ENCODE assay signal across 26 cellular contexts in genomic region chr3:197201840-197202452, GRCh38.
"Had no signal": no experiment of that assay in that cellular context is flagged by ENCODE, and none has a peak within 500 bp of the region (broad histone marks: within the 10 kb centered on the region; RNA-seq: fewer than 3 reads in every experiment).

No MANE protein-coding gene starts in this region.

- H3K27me3 ChIP-seq: cardiac muscle cell, heart right ventricle, sigmoid colon had no signal

- H3K4me3 Mint-ChIP-seq: activated CD4-positive, alpha-beta memory T cell treated with anti-CD3 and anti-CD28 coated beads, Interleukin-2, amount 10 ng/mL, durations not matched to agents 7 days and 5 days; activated CD4-positive, alpha-beta T cell treated with anti-CD3 and anti-CD28 coated beads, Interleukin-2, amount 10 ng/mL, durations not matched to agents 24 days and 14 days; activated naive CD4-positive, alpha-beta T cell treated with anti-CD3 and anti-CD28 coated beads for 36 hours; activated naive CD8-positive, alpha-beta T cell treated with anti-CD3 and anti-CD28 coated beads, Interleukin-2, amount 50 U/mL, for 24 hours; activated T-cell treated with anti-CD3 and anti-CD28 coated beads, Interleukin-2, amount 50 U/mL, for 72 hours; neural crest cell; stimulated activated naive B cell treated with anti-CD40 and anti-IgM and Interleukin-4, amounts not matched to agents 10 μg/mL and 1 μg/mL and 100 μg/mL, for 72 hours; T-helper 2 cell treated with Interferon-gamma antibody and Interleukin-4, amounts not matched to agents 5 μg/mL and 100 μg/mL, for 36 hours had no signal

- H3K9me3 Mint-ChIP-seq: activated CD4-positive, alpha-beta memory T cell treated with anti-CD3 and anti-CD28 coated beads, Interleukin-2, amount 10 ng/mL, durations not matched to agents 7 days and 5 days; activated CD4-positive, alpha-beta T cell treated with anti-CD3 and anti-CD28 coated beads, Interleukin-2, amount 10 ng/mL, durations not matched to agents 24 days and 14 days; activated naive CD4-positive, alpha-beta T cell treated with anti-CD3 and anti-CD28 coated beads for 36 hours; activated naive CD8-positive, alpha-beta T cell treated with anti-CD3 and anti-CD28 coated beads, Interleukin-2, amount 50 U/mL, for 24 hours; activated T-cell treated with anti-CD3 and anti-CD28 coated beads, Interleukin-2, amount 50 U/mL, for 72 hours; naive thymus-derived CD4-positive, alpha-beta T cell; stimulated activated naive B cell treated with anti-CD40 and anti-IgM and Interleukin-4, amounts not matched to agents 10 μg/mL and 1 μg/mL and 100 μg/mL, for 72 hours; T-helper 2 cell treated with Interferon-gamma antibody and Interleukin-4, amounts not matched to agents 5 μg/mL and 100 μg/mL, for 36 hours had no signal

- H3K27ac Mint-ChIP-seq: activated CD4-positive, alpha-beta memory T cell treated with anti-CD3 and anti-CD28 coated beads, Interleukin-2, amount 10 ng/mL, durations not matched to agents 7 days and 5 days; activated CD4-positive, alpha-beta T cell treated with anti-CD3 and anti-CD28 coated beads, Interleukin-2, amount 10 ng/mL, durations not matched to agents 24 days and 14 days; activated naive CD4-positive, alpha-beta T cell treated with anti-CD3 and anti-CD28 coated beads for 36 hours; activated T-cell treated with anti-CD3 and anti-CD28 coated beads, Interleukin-2, amount 50 U/mL, for 72 hours; stimulated activated naive B cell treated with anti-CD40 and anti-IgM and Interleukin-4, amounts not matched to agents 10 μg/mL and 1 μg/mL and 100 μg/mL, for 72 hours; T-helper 2 cell treated with Interferon-gamma antibody and Interleukin-4, amounts not matched to agents 5 μg/mL and 100 μg/mL, for 36 hours had no signal

- H3K4me3 ChIP-seq: cardiac muscle cell, heart right ventricle, lower lobe of right lung, sigmoid colon, thoracic aorta had no signal

- DNase-seq: activated CD4-positive, alpha-beta memory T cell treated with anti-CD3 and anti-CD28 coated beads, Interleukin-2, amount 10 ng/mL, durations not matched to agents 7 days and 5 days; activated CD4-positive, alpha-beta T cell treated with anti-CD3 and anti-CD28 coated beads, Interleukin-2, amount 10 ng/mL, durations not matched to agents 24 days and 14 days; activated effector memory CD4-positive, alpha-beta T cell treated with Interleukin-2 at 50 U/mL for 16 hours; activated naive CD4-positive, alpha-beta T cell treated with anti-CD3 and anti-CD28 coated beads for 36 hours; activated naive CD8-positive, alpha-beta T cell treated with anti-CD3 and anti-CD28 coated beads, Interleukin-2, amount 50 U/mL, for 24 hours; activated T-cell treated with anti-CD3 and anti-CD28 coated beads, Interleukin-2, amount 50 U/mL, for 72 hours; cortex of kidney; erythroblast; foreskin fibroblast; heart right ventricle; islet precursor cell; left cardiac atrium; lower lobe of right lung; naive thymus-derived CD4-positive, alpha-beta T cell; occipital lobe; posterior cingulate gyrus; sigmoid colon; stimulated activated CD4-positive, alpha-beta T cell treated with anti-CD3 and anti-CD28 coated beads, Interleukin-2, amount 100 ng/mL, for 48 hours; stimulated activated CD8-positive, alpha-beta memory T cell treated with anti-CD3 and anti-CD28 coated beads, Interleukin-4, amount 100 ng/mL, for 48 hours; stimulated activated naive B cell treated with anti-CD40 and anti-IgM and Interleukin-4, amounts not matched to agents 10 μg/mL and 1 μg/mL and 100 μg/mL, for 72 hours had no signal

- H3K36me3 ChIP-seq: cardiac muscle cell, heart right ventricle, lower lobe of right lung, sigmoid colon, thoracic aorta had no signal

- H3K27ac ChIP-seq: cardiac muscle cell, heart right ventricle, lower lobe of right lung, sigmoid colon, thoracic aorta, VCaP had no signal

- H3K27me3 Mint-ChIP-seq: activated CD4-positive, alpha-beta memory T cell treated with anti-CD3 and anti-CD28 coated beads, Interleukin-2, amount 10 ng/mL, durations not matched to agents 7 days and 5 days; activated CD4-positive, alpha-beta T cell treated with anti-CD3 and anti-CD28 coated beads, Interleukin-2, amount 10 ng/mL, durations not matched to agents 24 days and 14 days; activated naive CD8-positive, alpha-beta T cell treated with anti-CD3 and anti-CD28 coated beads, Interleukin-2, amount 50 U/mL, for 24 hours; naive thymus-derived CD4-positive, alpha-beta T cell; stimulated activated naive B cell treated with anti-CD40 and anti-IgM and Interleukin-4, amounts not matched to agents 10 μg/mL and 1 μg/mL and 100 μg/mL, for 72 hours had no signal

- H3K9me3 ChIP-seq: heart right ventricle, lower lobe of right lung, sigmoid colon, thoracic aorta had no signal

- ATAC-seq: activated CD4-positive, CD25-positive, alpha-beta regulatory T cell treated with anti-CD3 and anti-CD28 coated beads, Interleukin-2, amount 50 U/mL, for 24 hours; activated naive CD8-positive, alpha-beta T cell treated with anti-CD3 and anti-CD28 coated beads, Interleukin-2, amount 50 U/mL, for 24 hours; activated T-cell treated with anti-CD3 and anti-CD28 coated beads, Interleukin-2, amount 50 U/mL, for 72 hours; left cardiac atrium; lower lobe of right lung; naive thymus-derived CD4-positive, alpha-beta T cell; stimulated activated naive B cell treated with anti-CD40 and anti-IgM and Interleukin-4, amounts not matched to agents 10 μg/mL and 1 μg/mL and 100 μg/mL, for 72 hours had no signal
